In genomic region chr14:24159777-24160498, GRCh38 we compare ENCODE assay signal across 10 cellular contexts. TPM values are rescaled to one million over a fixed set of nuclear protein-coding genes. Genes with fewer than 3 reads are reported as not detected.
A peak's percentile ranks its signal among the peaks of the same experiment; 100 is the strongest.
DNase-seq lines count a peak whose midpoint lies in the region; ATAC-seq, FAIRE-seq and TF ChIP-seq lines count a peak whose summit lies in the region.
"Had no signal": no experiment of that assay in that cellular context is flagged by ENCODE, and none has a peak within 500 bp of the region (broad histone marks: within the 10 kb centered on the region; RNA-seq: fewer than 3 reads in every experiment).

No MANE protein-coding gene starts in this region.

- in situ Hi-C loops in transverse colon (cut with MboI; ENCODE audit: low pct_ligation_motif_present in 1 of 4, low pct_unique_long_range_greater_than_20kb in 1 of 4, low sequenced_read_pairs in 3 of 4) = no loop called here

- TF ChIP-seq CTCF in astrocyte (IDR thresholded peaks at IDR 0.05; ENCODE audit: insufficient read depth, low read depth, low read length) = no peak
- no peak for TF ChIP-seq CTCF in transverse colon (IDR thresholded peaks at IDR 0.05)

- peaks cover 12% of the 10 kb centered on the region for H3K79me2 ChIP-seq in astrocyte (ENCODE audit: insufficient read depth, low read length)

- no peaks in the 10 kb centered on the region for H3K27me3 Mint-ChIP-seq in activated naive CD4-positive, alpha-beta T cell treated with anti-CD3 and anti-CD28 coated beads for 36 hours (ENCODE audit: low read depth)
- H3K27me3 Mint-ChIP-seq in astrocyte (ENCODE audit: low read depth, unreplicated experiment) = no peaks in the 10 kb centered on the region

- H3K4me3 ChIP-seq in astrocyte (ENCODE audit: insufficient read depth, low read depth, low read length) = no peak overlapping the region
- no peak overlapping the region for H3K4me3 ChIP-seq in muscle layer of colon (ENCODE audit: low read depth in 1 of 2, low read length in 2 of 2)
- no peak overlapping the region for H3K4me3 ChIP-seq in transverse colon
- H3K4me3 ChIP-seq: psoas muscle had no signal

- H3K9me3 ChIP-seq in astrocyte (ENCODE audit: insufficient read depth, low read depth, low read length) (no peaks in the 10 kb centered on the region), muscle layer of colon (ENCODE audit: low read length) (no peaks in the 10 kb centered on the region), transverse colon (no peaks in the 10 kb centered on the region)
- H3K9me3 ChIP-seq: BE2C, psoas muscle had no signal

- no peak for TF ChIP-seq POLR2A in transverse colon (IDR thresholded peaks at IDR 0.05)

- FAIRE-seq in astrocyte (lab: Jason Lieb, UNC) = no peak

- peaks cover 21% of the 10 kb centered on the region for H4K20me1 ChIP-seq in astrocyte (ENCODE audit: insufficient read depth, low read length)

- H3K36me3 ChIP-seq in astrocyte (ENCODE audit: insufficient read depth, low read length) (peaks cover 36% of the 10 kb centered on the region), muscle layer of colon (ENCODE audit: insufficient read depth, low read length) (peaks cover 65% of the 10 kb centered on the region), transverse colon (peaks cover 0 to 60% (median 26%) of the 10 kb centered on the region in 4 donors)

- intact Hi-C loops in activated naive CD4-positive, alpha-beta T cell treated with anti-CD3 and anti-CD28 coated beads for 36 hours (cut with micrococcal nuclease) = loop anchor here (2.0 to 5.0 kb wide), 3 partner anchors 53 to 839 kb away; partner anchors contain the start of genes CHMP4A and PABPN1
- intact Hi-C loops in transverse colon (cut with DNase I; ENCODE audit: low total_unique reads) = loop anchor here (10.0 kb wide), 1 partner anchor 55 kb away; no protein-coding TSS in a partner anchor

- no peaks in the 10 kb centered on the region for H3K9me3 Mint-ChIP-seq in activated naive CD4-positive, alpha-beta T cell treated with anti-CD3 and anti-CD28 coated beads for 36 hours
- no peaks in the 10 kb centered on the region for H3K9me3 Mint-ChIP-seq in astrocyte (ENCODE audit: unreplicated experiment)

- no peak overlapping the region for H3K4me3 Mint-ChIP-seq in activated naive CD4-positive, alpha-beta T cell treated with anti-CD3 and anti-CD28 coated beads for 36 hours
- H3K4me3 Mint-ChIP-seq in astrocyte (ENCODE audit: unreplicated experiment) = no peak overlapping the region

- 90 to 100% methylated on average over 1 to 11 of the region's 11 CpGs for WGBS in transverse colon (ENCODE audit: low coverage in 1 of 2), 2 donors

- TF ChIP-seq EP300 in transverse colon (IDR thresholded peaks at IDR 0.05; ENCODE audit: low read depth) = no peak

- peaks cover 63% of the 10 kb centered on the region for H3K36me3 Mint-ChIP-seq in activated naive CD4-positive, alpha-beta T cell treated with anti-CD3 and anti-CD28 coated beads for 36 hours (ENCODE audit: low read depth)
- peaks cover 42% of the 10 kb centered on the region for H3K36me3 Mint-ChIP-seq in astrocyte (ENCODE audit: low read depth, unreplicated experiment)

- H3K27ac ChIP-seq in astrocyte (ENCODE audit: low read depth, low read length) (no peak overlapping the region), muscle layer of colon (ENCODE audit: low read depth, low read length) (peak overlapping the region; percentile 94), transverse colon (peak overlapping the region; percentile 91 to 95 (median 94))

- H3K27me3 ChIP-seq in astrocyte (ENCODE audit: insufficient read depth, low read length) = no peaks in the 10 kb centered on the region
- H3K27me3 ChIP-seq in muscle layer of colon (ENCODE audit: control insufficient read depth in 1 of 2, insufficient read depth in 2 of 2, low read length in 2 of 2) = no peaks in the 10 kb centered on the region
- H3K27me3 ChIP-seq in transverse colon = no peaks in the 10 kb centered on the region
- H3K27me3 ChIP-seq: BE2C had no signal

- no peak for DNase-seq in activated naive CD4-positive, alpha-beta T cell treated with anti-CD3 and anti-CD28 coated beads for 36 hours
- DNase-seq in activated naive CD4-positive, alpha-beta T cell (lab: John Stamatoyannopoulos, UW) = no peak
- DNase-seq in astrocyte (ENCODE audit: low read depth) (no peak), transverse colon (no peak), retina (no peak), germinal center (ENCODE audit: low spot score) (no peak)
- DNase-seq: BE2C had no signal

- H3K27ac Mint-ChIP-seq in activated naive CD4-positive, alpha-beta T cell treated with anti-CD3 and anti-CD28 coated beads for 36 hours = peak overlapping the region; percentile 100
- peak overlapping the region; percentile 53 for H3K27ac Mint-ChIP-seq in astrocyte (ENCODE audit: unreplicated experiment)

- no peak overlapping the region for H2AFZ ChIP-seq in astrocyte (ENCODE audit: low read depth, low read length)

- peaks cover 36% of the 10 kb centered on the region for H3K4me1 Mint-ChIP-seq in activated naive CD4-positive, alpha-beta T cell treated with anti-CD3 and anti-CD28 coated beads for 36 hours (ENCODE audit: low read depth)
- H3K4me1 Mint-ChIP-seq in astrocyte (ENCODE audit: low read depth, unreplicated experiment) = peaks cover 20% of the 10 kb centered on the region

- H3K9ac ChIP-seq in astrocyte (ENCODE audit: low read length) = no peak overlapping the region
- no peak overlapping the region for H3K9ac ChIP-seq in muscle layer of colon (ENCODE audit: low read length)

- no peak overlapping the region for H3K4me2 ChIP-seq in astrocyte (ENCODE audit: low read length)

- CTCF ChIA-PET in activated naive CD4-positive, alpha-beta T cell treated with anti-CD3 and anti-CD28 coated beads for 36 hours (lab: Charles Lee) = interaction anchor here (0.5 to 4.7 kb wide), 14 partner anchors 8 to 104 kb away, joined by 3 to 63 read pairs (median 13); partner anchors contain the start of genes CHMP4A, DCAF11, EMC9 and IPO4

- ATAC-seq in HG02571 (IDR thresholded peaks at IDR 0.05; ENCODE audit: unreplicated experiment) = no peak

- peaks cover 12% of the 10 kb centered on the region for H3K4me1 ChIP-seq in astrocyte (ENCODE audit: insufficient read depth, low read length)
- peaks cover 26% of the 10 kb centered on the region for H3K4me1 ChIP-seq in muscle layer of colon (ENCODE audit: insufficient read depth, low read length)
- H3K4me1 ChIP-seq in transverse colon = peaks cover 22 to 32% (median 24%) of the 10 kb centered on the region in 4 donors

RNA-seq across cellular contexts. Expression of gene IRF9, which starts 1.1 kb away (rescaled TPM):
- 100 to 1,000 TPM; 202 to 212 TPM for total RNA-seq in activated naive CD4-positive, alpha-beta T cell treated with anti-CD3 and anti-CD28 coated beads for 36 hours
- total RNA-seq in astrocyte (76.0 and 89.4 TPM in 2 replicates), transverse colon (10 to 100 TPM; 44.2 to 81.9 (median 52.4) TPM)

RNA-seq across cellular contexts. Expression of gene REC8, which starts 11.9 kb away (rescaled TPM):
- total RNA-seq in activated naive CD4-positive, alpha-beta T cell treated with anti-CD3 and anti-CD28 coated beads for 36 hours = 10 to 100 TPM; 19.3 to 22.3 TPM
- total RNA-seq in astrocyte = 33.5 and 46.4 TPM in 2 replicates
- 100 to 1,000 TPM in 1 of 4 donors, 10 to 100 TPM in 3; 11.3 to 112 (median 31.2) TPM for total RNA-seq in transverse colon

RNA-seq across cellular contexts. Expression of gene RNF31, which starts 12.6 kb away (rescaled TPM):
- total RNA-seq in activated naive CD4-positive, alpha-beta T cell treated with anti-CD3 and anti-CD28 coated beads for 36 hours = 10 to 100 TPM; 51.1 to 53.8 TPM
- total RNA-seq in astrocyte (59.0 and 69.8 TPM in 2 replicates), transverse colon (100 to 1,000 TPM in 1 of 4 donors, 10 to 100 TPM in 3; 56.7 to 258 (median 71.2) TPM)

RNA-seq across cellular contexts. Expression of gene PSME2, which starts 13.5 kb away (rescaled TPM):
- total RNA-seq in activated naive CD4-positive, alpha-beta T cell treated with anti-CD3 and anti-CD28 coated beads for 36 hours = 100 to 1,000 TPM; 392 to 404 TPM
- total RNA-seq in astrocyte = 173 TPM in 2 replicates
- total RNA-seq in transverse colon = 10 to 100 TPM; 59.5 to 69.8 (median 68.5) TPM

RNA-seq across cellular contexts. Expression of gene EMC9, which starts 18.5 kb away (rescaled TPM):
- 10 to 100 TPM; 38.4 to 38.9 TPM for total RNA-seq in activated naive CD4-positive, alpha-beta T cell treated with anti-CD3 and anti-CD28 coated beads for 36 hours
- total RNA-seq in astrocyte (16.7 and 18.5 TPM in 2 replicates), transverse colon (10 to 100 TPM in 2 of 4 donors, 1 to 10 TPM in 1, not detected in 1; 2.2 to 15.4 (median 12.3) TPM)
